ENCODE assay signal across 1 cellular context in genomic region chr9:89492586-89492985, GRCh38.
TF ChIP-seq lines count a peak whose summit lies in the region.

No MANE protein-coding gene starts in this region.

TF ChIP-seq in H1, 55 proteins besides CTCF, POLR2A, EP300 and RAD21:
- no peak for TF ChIP-seq GABPA (IDR thresholded peaks at IDR 0.05; ENCODE audit: borderline replicate concordance, insufficient read depth, low read length)
- TF ChIP-seq RXRA (IDR thresholded peaks at IDR 0.05; ENCODE audit: insufficient read depth, low read depth, low read length) = no peak
- no peak for TF ChIP-seq SIX5 (IDR thresholded peaks at IDR 0.05; ENCODE audit: low read depth, low read length)
- no peak for TF ChIP-seq SP4 (IDR thresholded peaks at IDR 0.05; ENCODE audit: low read length)
- no peak for TF ChIP-seq RNF2 (IDR thresholded peaks at IDR 0.05; ENCODE audit: borderline replicate concordance, low read depth, low read length, missing control alignments, poor library complexity, severe bottlenecking)
- TF ChIP-seq ASH2L (IDR thresholded peaks at IDR 0.05; ENCODE audit: low read length) = no peak
- TF ChIP-seq, protein P1, sequence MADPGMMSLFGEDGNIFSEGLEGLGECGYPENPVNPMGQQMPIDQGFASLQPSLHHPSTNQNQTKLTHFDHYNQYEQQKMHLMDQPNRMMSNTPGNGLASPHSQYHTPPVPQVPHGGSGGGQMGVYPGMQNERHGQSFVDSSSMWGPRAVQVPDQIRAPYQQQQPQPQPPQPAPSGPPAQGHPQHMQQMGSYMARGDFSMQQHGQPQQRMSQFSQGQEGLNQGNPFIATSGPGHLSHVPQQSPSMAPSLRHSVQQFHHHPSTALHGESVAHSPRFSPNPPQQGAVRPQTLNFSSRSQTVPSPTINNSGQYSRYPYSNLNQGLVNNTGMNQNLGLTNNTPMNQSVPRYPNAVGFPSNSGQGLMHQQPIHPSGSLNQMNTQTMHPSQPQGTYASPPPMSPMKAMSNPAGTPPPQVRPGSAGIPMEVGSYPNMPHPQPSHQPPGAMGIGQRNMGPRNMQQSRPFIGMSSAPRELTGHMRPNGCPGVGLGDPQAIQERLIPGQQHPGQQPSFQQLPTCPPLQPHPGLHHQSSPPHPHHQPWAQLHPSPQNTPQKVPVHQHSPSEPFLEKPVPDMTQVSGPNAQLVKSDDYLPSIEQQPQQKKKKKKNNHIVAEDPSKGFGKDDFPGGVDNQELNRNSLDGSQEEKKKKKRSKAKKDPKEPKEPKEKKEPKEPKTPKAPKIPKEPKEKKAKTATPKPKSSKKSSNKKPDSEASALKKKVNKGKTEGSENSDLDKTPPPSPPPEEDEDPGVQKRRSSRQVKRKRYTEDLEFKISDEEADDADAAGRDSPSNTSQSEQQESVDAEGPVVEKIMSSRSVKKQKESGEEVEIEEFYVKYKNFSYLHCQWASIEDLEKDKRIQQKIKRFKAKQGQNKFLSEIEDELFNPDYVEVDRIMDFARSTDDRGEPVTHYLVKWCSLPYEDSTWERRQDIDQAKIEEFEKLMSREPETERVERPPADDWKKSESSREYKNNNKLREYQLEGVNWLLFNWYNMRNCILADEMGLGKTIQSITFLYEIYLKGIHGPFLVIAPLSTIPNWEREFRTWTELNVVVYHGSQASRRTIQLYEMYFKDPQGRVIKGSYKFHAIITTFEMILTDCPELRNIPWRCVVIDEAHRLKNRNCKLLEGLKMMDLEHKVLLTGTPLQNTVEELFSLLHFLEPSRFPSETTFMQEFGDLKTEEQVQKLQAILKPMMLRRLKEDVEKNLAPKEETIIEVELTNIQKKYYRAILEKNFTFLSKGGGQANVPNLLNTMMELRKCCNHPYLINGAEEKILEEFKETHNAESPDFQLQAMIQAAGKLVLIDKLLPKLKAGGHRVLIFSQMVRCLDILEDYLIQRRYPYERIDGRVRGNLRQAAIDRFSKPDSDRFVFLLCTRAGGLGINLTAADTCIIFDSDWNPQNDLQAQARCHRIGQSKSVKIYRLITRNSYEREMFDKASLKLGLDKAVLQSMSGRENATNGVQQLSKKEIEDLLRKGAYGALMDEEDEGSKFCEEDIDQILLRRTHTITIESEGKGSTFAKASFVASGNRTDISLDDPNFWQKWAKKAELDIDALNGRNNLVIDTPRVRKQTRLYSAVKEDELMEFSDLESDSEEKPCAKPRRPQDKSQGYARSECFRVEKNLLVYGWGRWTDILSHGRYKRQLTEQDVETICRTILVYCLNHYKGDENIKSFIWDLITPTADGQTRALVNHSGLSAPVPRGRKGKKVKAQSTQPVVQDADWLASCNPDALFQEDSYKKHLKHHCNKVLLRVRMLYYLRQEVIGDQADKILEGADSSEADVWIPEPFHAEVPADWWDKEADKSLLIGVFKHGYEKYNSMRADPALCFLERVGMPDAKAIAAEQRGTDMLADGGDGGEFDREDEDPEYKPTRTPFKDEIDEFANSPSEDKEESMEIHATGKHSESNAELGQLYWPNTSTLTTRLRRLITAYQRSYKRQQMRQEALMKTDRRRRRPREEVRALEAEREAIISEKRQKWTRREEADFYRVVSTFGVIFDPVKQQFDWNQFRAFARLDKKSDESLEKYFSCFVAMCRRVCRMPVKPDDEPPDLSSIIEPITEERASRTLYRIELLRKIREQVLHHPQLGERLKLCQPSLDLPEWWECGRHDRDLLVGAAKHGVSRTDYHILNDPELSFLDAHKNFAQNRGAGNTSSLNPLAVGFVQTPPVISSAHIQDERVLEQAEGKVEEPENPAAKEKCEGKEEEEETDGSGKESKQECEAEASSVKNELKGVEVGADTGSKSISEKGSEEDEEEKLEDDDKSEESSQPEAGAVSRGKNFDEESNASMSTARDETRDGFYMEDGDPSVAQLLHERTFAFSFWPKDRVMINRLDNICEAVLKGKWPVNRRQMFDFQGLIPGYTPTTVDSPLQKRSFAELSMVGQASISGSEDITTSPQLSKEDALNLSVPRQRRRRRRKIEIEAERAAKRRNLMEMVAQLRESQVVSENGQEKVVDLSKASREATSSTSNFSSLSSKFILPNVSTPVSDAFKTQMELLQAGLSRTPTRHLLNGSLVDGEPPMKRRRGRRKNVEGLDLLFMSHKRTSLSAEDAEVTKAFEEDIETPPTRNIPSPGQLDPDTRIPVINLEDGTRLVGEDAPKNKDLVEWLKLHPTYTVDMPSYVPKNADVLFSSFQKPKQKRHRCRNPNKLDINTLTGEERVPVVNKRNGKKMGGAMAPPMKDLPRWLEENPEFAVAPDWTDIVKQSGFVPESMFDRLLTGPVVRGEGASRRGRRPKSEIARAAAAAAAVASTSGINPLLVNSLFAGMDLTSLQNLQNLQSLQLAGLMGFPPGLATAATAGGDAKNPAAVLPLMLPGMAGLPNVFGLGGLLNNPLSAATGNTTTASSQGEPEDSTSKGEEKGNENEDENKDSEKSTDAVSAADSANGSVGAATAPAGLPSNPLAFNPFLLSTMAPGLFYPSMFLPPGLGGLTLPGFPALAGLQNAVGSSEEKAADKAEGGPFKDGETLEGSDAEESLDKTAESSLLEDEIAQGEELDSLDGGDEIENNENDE (IDR thresholded peaks at IDR 0.05; ENCODE audit: insufficient replicate concordance, low read length) = no peak
- no peak for TF ChIP-seq POLR2AphosphoS5 (IDR thresholded peaks at IDR 0.05; ENCODE audit: low read depth, low read length)
- no peak for TF ChIP-seq CBX5 (IDR thresholded peaks at IDR 0.05; ENCODE audit: low read depth, low read length)
- TF ChIP-seq HDAC2 (IDR thresholded peaks at IDR 0.05; ENCODE audit: borderline replicate concordance in 1 of 2, low read depth in 2 of 2, low read length in 2 of 2) = no peak
- no peak for TF ChIP-seq USF2 (IDR thresholded peaks at IDR 0.05; ENCODE audit: low read length)
- no peak for TF ChIP-seq SP1 (IDR thresholded peaks at IDR 0.05; ENCODE audit: low read depth, low read length)
- no peak for TF ChIP-seq CREB1 (IDR thresholded peaks at IDR 0.05)
- TF ChIP-seq MAX (IDR thresholded peaks at IDR 0.05) = no peak
- TF ChIP-seq TAF7 (optimal IDR thresholded peaks at IDR 0.05; ENCODE audit: borderline replicate concordance, low read depth, low read length) = no peak
- TF ChIP-seq CHD1 (IDR thresholded peaks at IDR 0.05; ENCODE audit: low read depth, low read length) = no peak
- no peak for TF ChIP-seq SRF (IDR thresholded peaks at IDR 0.05; ENCODE audit: low read depth, low read length)
